17 cellular contexts compared by ENCODE assay signal in the genomic region with DNA sequence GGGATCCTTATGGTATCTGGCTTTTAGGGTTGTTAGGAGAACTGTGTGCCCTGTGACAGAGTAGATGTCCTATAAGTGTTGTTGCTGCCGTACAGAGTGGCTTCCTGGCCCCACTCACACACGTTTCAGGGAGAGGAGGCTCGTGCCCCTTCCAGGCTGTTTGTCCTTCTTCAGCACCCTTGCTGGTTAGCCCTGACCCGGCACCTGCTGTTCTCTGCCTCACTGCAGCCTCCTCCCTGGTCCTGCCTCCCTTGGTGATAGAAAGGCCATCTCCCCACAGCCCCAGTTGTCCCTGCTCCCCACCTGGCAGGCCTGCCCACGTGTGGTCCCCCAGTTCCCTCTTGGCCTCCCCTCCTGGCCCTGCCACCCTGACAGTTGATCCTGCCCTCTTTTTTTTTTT. TPM values are rescaled to one million over a fixed set of nuclear protein-coding genes. Genes with fewer than 3 reads are reported as not detected.
DNase-seq lines count a peak whose midpoint lies in the region; ATAC-seq and TF ChIP-seq lines count a peak whose summit lies in the region.
"Had no signal": no experiment of that assay in that cellular context is flagged by ENCODE, and none has a peak within 500 bp of the region (broad histone marks: within the 10 kb centered on the region; RNA-seq: fewer than 3 reads in every experiment).

No MANE protein-coding gene starts in this region.

- peak overlapping the region in 1 of 2 experiments; percentile 67 for H3K23ac ChIP-seq in mesenchymal stem cell (ENCODE audit: low read length in 2 of 2)

- H3K4me1 Mint-ChIP-seq in type B pancreatic cell (ENCODE audit: unreplicated experiment): peaks cover 51% of the 10 kb centered on the region

- no peak overlapping the region for H2BK120ac ChIP-seq in mesenchymal stem cell (ENCODE audit: low read depth, low read length)

- TF ChIP-seq POLR2A in heart left ventricle (IDR thresholded peaks at IDR 0.05): no peak

- intact Hi-C loops in left ventricle myocardium superior (cut with micrococcal nuclease): no loop called here
- intact Hi-C loops in heart left ventricle (cut with DNase I): loop anchor here in 5 of 10 donors (5.0 to 10.0 kb wide), 5 partner anchors 34 to 103 kb away; a partner anchor contains a TSS

- H3K79me1 ChIP-seq in mesenchymal stem cell (replicated peaks; ENCODE audit: low read length, poor library complexity, severe bottlenecking): peaks cover 15% of the 10 kb centered on the region

- peak overlapping the region in 1 of 2 experiments; percentile 21 for H2BK12ac ChIP-seq in mesenchymal stem cell (ENCODE audit: low read length in 2 of 2)

- 86 to 90% (median 87%) methylated on average over 5 of the region's 5 CpGs for WGBS in heart left ventricle, 4 donors
- 69% methylated on average over 5 of the region's 5 CpGs for WGBS in mesenchymal stem cell

- TF ChIP-seq CTCF in heart left ventricle (IDR thresholded peaks at IDR 0.05): no peak
- no peak for TF ChIP-seq CTCF in WI38 (IDR thresholded peaks at IDR 0.05; ENCODE audit: low read depth, low read length)
- TF ChIP-seq CTCF in type B pancreatic cell (conservative IDR thresholded peaks at IDR 0.05): no peak
- TF ChIP-seq CTCF in foreskin fibroblast (IDR thresholded peaks at IDR 0.05; ENCODE audit: low read depth, low read length): no peak

- H4K8ac ChIP-seq in mesenchymal stem cell (ENCODE audit: low read length): no peak overlapping the region

- no peak overlapping the region for H3K9ac ChIP-seq in mesenchymal stem cell (ENCODE audit: low read length)

- peak overlapping the region; percentile 3 for H4K91ac ChIP-seq in mesenchymal stem cell (ENCODE audit: low read length)

- no peaks in the 10 kb centered on the region for H3K27me3 Mint-ChIP-seq in type B pancreatic cell

- H3K18ac ChIP-seq in mesenchymal stem cell (ENCODE audit: low read depth in 1 of 2, low read length in 2 of 2): peak overlapping the region in 1 of 2 experiments; percentile 25

- no peak overlapping the region for H3K4me2 ChIP-seq in mesenchymal stem cell (ENCODE audit: low read length, poor library complexity, severe bottlenecking)

- H3K4me3 ChIP-seq in heart left ventricle (peak overlapping the region in 1 of 12 donors; percentile 83), WI38 (ENCODE audit: low read depth, low read length) (peak overlapping the region; percentile 73), mesenchymal stem cell (ENCODE audit: insufficient read depth in 1 of 2, low read depth in 1 of 2, low read length in 2 of 2) (no peak overlapping the region), foreskin fibroblast (ENCODE audit: low read depth in 1 of 2, low read length in 2 of 2) (no peak overlapping the region)
- H3K4me3 ChIP-seq: K562, testis had no signal

- H3K27me3 ChIP-seq in heart left ventricle (no peaks in the 10 kb centered on the region), mesenchymal stem cell (ENCODE audit: control insufficient read depth in 1 of 2, insufficient read depth in 1 of 2, low read length in 2 of 2) (no peaks in the 10 kb centered on the region)
- H3K27me3 ChIP-seq: pancreas, testis had no signal

- DNase-seq in left ventricle myocardium superior: peak; percentile 19
- DNase-seq in heart left ventricle: no peak
- DNase-seq in mesenchymal stem cell: no peak
- DNase-seq in type B pancreatic cell (ENCODE audit: extremely low spot score, unreplicated experiment): no peak
- no peak for DNase-seq in anterior cingulate cortex (lab: John Stamatoyannopoulos, UW)
- DNase-seq in GOT3 (lab: John Stamatoyannopoulos, UW): no peak
- DNase-seq in foreskin fibroblast: no peak
- DNase-seq: activated CD8-positive, alpha-beta T cell treated with anti-CD3 and anti-CD28 coated beads, Interleukin-2, amount 10 ng/mL, durations not matched to agents 7 days and 5 days; activated naive CD4-positive, alpha-beta T cell; hippocampal formation; left lung; NCI-H446 treated with DMSO at 0.1 percent for 48 hours; RPMI8226; testis had no signal

- H3K14ac ChIP-seq in mesenchymal stem cell (ENCODE audit: low read length in 2 of 2): peak overlapping the region in 1 of 2 experiments; percentile 41

- no peak overlapping the region for H2AK5ac ChIP-seq in mesenchymal stem cell (ENCODE audit: low read length, severe bottlenecking)

- peak overlapping the region; percentile 59 for H3K27ac Mint-ChIP-seq in type B pancreatic cell
- H3K27ac Mint-ChIP-seq: activated CD8-positive, alpha-beta T cell treated with anti-CD3 and anti-CD28 coated beads, Interleukin-2, amount 10 ng/mL, durations not matched to agents 7 days and 5 days had no signal

- ATAC-seq in left ventricle myocardium superior: no peak
- no peak for ATAC-seq in heart left ventricle
- ATAC-seq: activated CD8-positive, alpha-beta T cell treated with anti-CD3 and anti-CD28 coated beads, Interleukin-2, amount 10 ng/mL, durations not matched to agents 7 days and 5 days; K562; left lung had no signal

- H2BK15ac ChIP-seq in mesenchymal stem cell (ENCODE audit: low read depth, poor library complexity, severe bottlenecking): no peak overlapping the region

- H3K27ac ChIP-seq in heart left ventricle (no peak overlapping the region), mesenchymal stem cell (ENCODE audit: low read length, poor library complexity, severe bottlenecking) (no peak overlapping the region)
- H3K27ac ChIP-seq: left lung, testis had no signal

- peaks cover 0 to 58% (median 41%) of the 10 kb centered on the region in 12 donors for H3K4me1 ChIP-seq in heart left ventricle
- peaks cover 28% of the 10 kb centered on the region for H3K4me1 ChIP-seq in mesenchymal stem cell (ENCODE audit: control insufficient read depth, insufficient read depth, low read depth, low read length)

- peaks cover 4% of the 10 kb centered on the region for H3K36me3 Mint-ChIP-seq in type B pancreatic cell

- no peak overlapping the region for H3K4ac ChIP-seq in mesenchymal stem cell (ENCODE audit: low read depth in 1 of 2, low read length in 2 of 2)

- H3K9me3 ChIP-seq in heart left ventricle: peaks cover 0 to under 1% (median 0%) of the 10 kb centered on the region in 12 donors
- H3K9me3 ChIP-seq in mesenchymal stem cell (ENCODE audit: control insufficient read depth, low read length): no peaks in the 10 kb centered on the region
- H3K9me3 ChIP-seq: left lung, pancreas, testis had no signal

- H2AFZ ChIP-seq in mesenchymal stem cell (ENCODE audit: low read depth, low read length): no peak overlapping the region

- no peak overlapping the region for H2BK5ac ChIP-seq in mesenchymal stem cell (ENCODE audit: low read depth, low read length, poor library complexity, severe bottlenecking)

- H3K4me3 Mint-ChIP-seq in type B pancreatic cell: peak overlapping the region; percentile 87
- H3K4me3 Mint-ChIP-seq: activated CD8-positive, alpha-beta T cell treated with anti-CD3 and anti-CD28 coated beads, Interleukin-2, amount 10 ng/mL, durations not matched to agents 7 days and 5 days had no signal

- no peaks in the 10 kb centered on the region for H3K9me3 Mint-ChIP-seq in type B pancreatic cell

- H3K36me3 ChIP-seq in heart left ventricle (no peaks in the 10 kb centered on the region), mesenchymal stem cell (ENCODE audit: control insufficient read depth in 1 of 2, insufficient read depth in 2 of 2, low read depth in 1 of 2, low read length in 2 of 2) (peaks cover 0 to 7% of the 10 kb centered on the region in 2 experiments)
- H3K36me3 ChIP-seq: left lung, pancreas had no signal

RNA-seq across cellular contexts. Expression of a gene that starts 2.3 kb away (rescaled TPM):
- total RNA-seq in left ventricle myocardium superior (6.9 TPM), heart left ventricle (10 to 100 TPM in 3 of 9 donors, 1 to 10 TPM in 6; 4.2 to 17.7 (median 9.0) TPM), type B pancreatic cell (ENCODE audit: low replicate concordance) (45.0 and 48.9 TPM in 2 replicates)
- 1 to 10 TPM; 5.9 to 9.6 TPM for polyA plus RNA-seq in heart left ventricle
- polyA plus RNA-seq in mesenchymal stem cell (2013, experiment 1 of 2): 68.2 TPM
- polyA plus RNA-seq in mesenchymal stem cell (2013, experiment 2 of 2): 63.3 TPM

RNA-seq across cellular contexts. Expression of a gene that starts 37.3 kb away (rescaled TPM):
- 10.5 TPM for total RNA-seq in left ventricle myocardium superior
- total RNA-seq in heart left ventricle: 10 to 100 TPM in 6 of 9 donors, 1 to 10 TPM in 3; 7.8 to 20.9 (median 12.2) TPM
- 10 to 100 TPM in 1 of 2 donors, 1 to 10 TPM in 1; 9.8 to 21.8 TPM for polyA plus RNA-seq in heart left ventricle
- 17.3 TPM for polyA plus RNA-seq in mesenchymal stem cell (2013, experiment 1 of 2)
- polyA plus RNA-seq in mesenchymal stem cell (2013, experiment 2 of 2): 16.3 TPM
- total RNA-seq in type B pancreatic cell (ENCODE audit: low replicate concordance): 26.5 and 40.9 TPM in 2 replicates
